In the genomic region with DNA sequence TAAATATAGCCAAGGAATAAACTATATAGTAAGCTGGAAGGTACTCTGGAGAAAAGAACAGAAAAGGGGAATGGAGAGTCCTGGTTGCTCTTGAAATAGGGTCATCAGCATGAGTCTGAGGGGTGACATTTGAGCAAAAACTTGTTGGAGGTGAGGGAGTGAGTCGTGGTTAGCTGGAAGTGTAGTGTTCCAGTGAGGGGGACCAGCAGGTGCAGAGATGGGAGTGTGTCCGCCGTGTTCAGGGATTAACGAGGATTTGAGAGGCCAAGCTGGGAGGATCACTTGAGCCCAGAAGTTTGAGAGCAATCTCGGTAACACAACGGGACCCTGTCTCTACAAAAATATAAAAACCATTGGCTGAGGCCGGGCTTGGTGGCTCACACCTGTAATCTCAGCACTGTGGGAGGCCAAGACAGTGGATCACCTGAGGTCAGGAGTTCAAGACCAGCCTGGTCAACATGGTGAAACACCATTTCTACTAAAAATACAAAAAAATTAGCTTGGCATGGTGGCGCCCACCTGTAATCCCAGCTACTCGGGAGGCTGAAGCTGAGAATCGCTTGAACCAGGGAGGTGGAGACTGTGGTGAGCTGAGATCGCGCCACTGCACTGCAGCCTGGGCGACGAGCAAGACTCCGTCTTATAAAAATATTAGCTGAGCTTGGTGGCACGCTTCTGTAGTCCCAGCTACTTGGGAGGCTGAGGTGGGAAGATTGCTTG, we compare ENCODE assay signal across 9 cellular contexts. TPM values are rescaled to one million over a fixed set of nuclear protein-coding genes. Genes with fewer than 3 reads are reported as not detected.
DNase-seq lines count a peak whose midpoint lies in the region; ATAC-seq and TF ChIP-seq lines count a peak whose summit lies in the region.
"Had no signal": no experiment of that assay in that cellular context is flagged by ENCODE, and none has a peak within 500 bp of the region (broad histone marks: within the 10 kb centered on the region; RNA-seq: fewer than 3 reads in every experiment).

No MANE protein-coding gene starts in this region.

- peaks cover 16% of the 10 kb centered on the region for H3K4me1 Mint-ChIP-seq in progenitor cell of endocrine pancreas (ENCODE audit: low read depth)

- H3K36me3 ChIP-seq in RWPE2 (ENCODE audit: low read depth) = peaks cover 21% of the 10 kb centered on the region
- H3K36me3 ChIP-seq in esophagus squamous epithelium = peaks cover 0 to 26% (median 0%) of the 10 kb centered on the region in 3 donors

- ATAC-seq in RWPE2 (ENCODE audit: low read depth) = no peak
- ATAC-seq in GM21576 (IDR thresholded peaks at IDR 0.05; ENCODE audit: unreplicated experiment) = no peak

- DNase-seq in RWPE2 (ENCODE audit: low spot score) (no peak), esophagus squamous epithelium (lab: John Stamatoyannopoulos, UW) (no peak), progenitor cell of endocrine pancreas (ENCODE audit: low spot score, unreplicated experiment) (no peak), retina (no peak), NCI-H2196 treated with DMSO at 0.1 percent for 48 hours (lab: John Stamatoyannopoulos, UW; ENCODE audit: unreplicated experiment) (no peak), DMS 273 (lab: John Stamatoyannopoulos, UW; ENCODE audit: unreplicated experiment) (no peak)
- DNase-seq: left colon had no signal

- peak overlapping the region; percentile 85 for H3K4me3 ChIP-seq in GM08714 (ENCODE audit: low read length)
- H3K4me3 ChIP-seq in RWPE2 (ENCODE audit: severe bottlenecking) = peak overlapping the region; percentile 76
- peak overlapping the region; percentile 67 to 93 (median 77) for H3K4me3 ChIP-seq in esophagus squamous epithelium

- H3K9me3 ChIP-seq in RWPE2 (ENCODE audit: severe bottlenecking) = no peaks in the 10 kb centered on the region
- no peaks in the 10 kb centered on the region for H3K9me3 ChIP-seq in esophagus squamous epithelium

- intact Hi-C loops in esophagus squamous epithelium (cut with DNase I) = no loop called here

- H3K4me1 ChIP-seq in RWPE2 (ENCODE audit: insufficient read depth, poor library complexity, severe bottlenecking) (peaks cover 13% of the 10 kb centered on the region), esophagus squamous epithelium (peaks cover 16 to 64% (median 33%) of the 10 kb centered on the region in 3 donors)

- peak overlapping the region; percentile 100 for H3K27ac Mint-ChIP-seq in progenitor cell of endocrine pancreas

- peaks cover 8% of the 10 kb centered on the region for H3K36me3 Mint-ChIP-seq in progenitor cell of endocrine pancreas (ENCODE audit: insufficient read depth)

- peak overlapping the region; percentile 57 for H3K27ac ChIP-seq in RWPE2 (ENCODE audit: poor library complexity, severe bottlenecking)
- H3K27ac ChIP-seq in esophagus squamous epithelium = peak overlapping the region in 3 of 4 donors; percentile 92 to 98 (median 96)

- no peaks in the 10 kb centered on the region for H3K27me3 ChIP-seq in RWPE2 (ENCODE audit: insufficient read depth, poor library complexity, severe bottlenecking)
- no peaks in the 10 kb centered on the region for H3K27me3 ChIP-seq in esophagus squamous epithelium

- H3K4me3 Mint-ChIP-seq in progenitor cell of endocrine pancreas (ENCODE audit: low read depth) = peak overlapping the region; percentile 92

- TF ChIP-seq CTCF in RWPE2 (IDR thresholded peaks at IDR 0.05; ENCODE audit: poor library complexity, severe bottlenecking) = no peak
- no peak for TF ChIP-seq CTCF in esophagus squamous epithelium (IDR thresholded peaks at IDR 0.05)
- TF ChIP-seq CTCF in progenitor cell of endocrine pancreas (IDR thresholded peaks at IDR 0.05; ENCODE audit: unreplicated experiment) = no peak

- no peaks in the 10 kb centered on the region for H3K27me3 Mint-ChIP-seq in progenitor cell of endocrine pancreas

- no peaks in the 10 kb centered on the region for H3K9me3 Mint-ChIP-seq in progenitor cell of endocrine pancreas (ENCODE audit: low read depth)

- no peak for TF ChIP-seq POLR2A in esophagus squamous epithelium (IDR thresholded peaks at IDR 0.05)

- 71 to 73% methylated on average over 10 to 14 of the region's 16 CpGs for WGBS in esophagus squamous epithelium, 2 donors

RNA-seq across cellular contexts. Expression of a gene that starts 1.1 kb away (rescaled TPM):
- total RNA-seq in esophagus squamous epithelium (10 to 100 TPM; 39.5 to 80.3 (median 67.7) TPM), progenitor cell of endocrine pancreas (170 and 171 TPM in 2 replicates)

RNA-seq across cellular contexts. Expression of a gene that starts 10.8 kb away (rescaled TPM):
- total RNA-seq in esophagus squamous epithelium (1,000 to 10,000 TPM in 3 of 4 donors, 100 to 1,000 TPM in 1; 509 to 2,477 (median 1,257) TPM), progenitor cell of endocrine pancreas (1,449 and 1,510 TPM in 2 replicates)

RNA-seq across cellular contexts. Expression of a gene that starts 34.1 kb away (rescaled TPM):
- total RNA-seq in esophagus squamous epithelium (1 to 10 TPM; 4.8 to 9.3 (median 7.6) TPM), progenitor cell of endocrine pancreas (162 and 170 TPM in 2 replicates)

RNA-seq across cellular contexts. Expression of a gene that starts 34.1 kb away (rescaled TPM):
- 10 to 100 TPM; 34.0 to 63.2 (median 51.5) TPM for total RNA-seq in esophagus squamous epithelium
- 79.3 TPM in 2 replicates for total RNA-seq in progenitor cell of endocrine pancreas

RNA-seq across cellular contexts. Expression of a gene that starts 39.9 kb away (rescaled TPM):
- total RNA-seq in esophagus squamous epithelium (100 to 1,000 TPM in 3 of 4 donors, 10 to 100 TPM in 1; 72.1 to 230 (median 121) TPM), progenitor cell of endocrine pancreas (10.5 and 10.6 TPM in 2 replicates)

Comparison
In these comparisons a context has a peak if more than half of its experiments do, and no peak if none do; other contexts are left out.
1. RNA of a gene that starts 34.1 kb away (total RNA-seq): 162 to 170 TPM in progenitor cell of endocrine pancreas; 4.8 to 9.3 TPM in esophagus squamous epithelium; every median in the first group is over 10 times any median in the second.
2. Peak in every context shown above with its lines, with median percentiles within 50 percentile points of each other: H3K4me3 ChIP-seq.